8 cellular contexts compared by ENCODE assay signal in the genomic region with DNA sequence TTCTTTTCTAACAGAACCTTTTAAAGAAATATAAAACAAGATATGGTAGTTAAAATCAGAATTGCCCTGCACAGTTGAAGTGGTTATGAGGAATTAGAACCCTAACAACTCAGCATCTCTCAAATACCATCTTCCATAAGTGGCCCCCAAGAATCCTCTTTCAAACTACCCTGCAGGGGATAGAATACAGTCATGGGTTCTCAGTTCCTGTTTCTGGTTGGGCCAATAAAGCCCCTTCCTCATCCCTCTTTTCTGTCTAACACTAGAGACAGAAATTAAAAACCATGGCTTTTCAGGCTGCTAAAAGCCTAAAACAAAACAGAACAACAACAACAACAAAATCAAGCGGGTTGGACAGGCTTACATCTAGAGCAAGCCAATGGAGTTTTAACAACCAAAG. TPM values are rescaled to one million over a fixed set of nuclear protein-coding genes. Genes with fewer than 3 reads are reported as not detected.
DNase-seq lines count a peak whose midpoint lies in the region; ATAC-seq and TF ChIP-seq lines count a peak whose summit lies in the region.

No MANE protein-coding gene starts in this region.

- no peak for TF ChIP-seq RAD21 in neural cell (conservative IDR thresholded peaks at IDR 0.05)

- H3K27me3 ChIP-seq in GM23248 (replicated peaks; ENCODE audit: insufficient read depth) = no peaks in the 10 kb centered on the region
- no peaks in the 10 kb centered on the region for H3K27me3 ChIP-seq in PC-9 (ENCODE audit: insufficient read depth, low read depth)
- no peaks in the 10 kb centered on the region for H3K27me3 ChIP-seq in neural cell (ENCODE audit: insufficient read depth, low read depth, low read length)

- H3F3A ChIP-seq in GM23248 (ENCODE audit: insufficient read depth) (peaks cover 13% of the 10 kb centered on the region; the same call in 1 of the 2 replicates), PC-9 (ENCODE audit: insufficient read depth, low read depth) (peaks cover 5% of the 10 kb centered on the region; the same call in 1 of the 2 replicates), neural cell (ENCODE audit: insufficient read depth, low read length, poor library complexity, severe bottlenecking) (no peaks in the 10 kb centered on the region)

- no peaks in the 10 kb centered on the region for H3K9me2 ChIP-seq in GM23248 (ENCODE audit: insufficient read depth)
- H3K9me2 ChIP-seq in PC-9 (ENCODE audit: insufficient read depth) = no peaks in the 10 kb centered on the region
- H3K9me2 ChIP-seq in neural cell (ENCODE audit: insufficient read depth, low read length) = no peaks in the 10 kb centered on the region

- H3K36me3 Mint-ChIP-seq in activated CD4-positive, alpha-beta T cell treated with anti-CD3 and anti-CD28 coated beads for 36 hours (ENCODE audit: low read depth) = no peaks in the 10 kb centered on the region

- H3K27me3 Mint-ChIP-seq in activated CD4-positive, alpha-beta T cell treated with anti-CD3 and anti-CD28 coated beads for 36 hours = peaks cover 2% of the 10 kb centered on the region

- intact Hi-C loops in PC-9 (cut with micrococcal nuclease; ENCODE audit: unreplicated experiment) = loop anchor here (2.0 kb wide), 1 partner anchor 87 kb away; the partner anchor contains the start of gene SH3BGRL2
- intact Hi-C loops in activated CD4-positive, alpha-beta T cell treated with anti-CD3 and anti-CD28 coated beads for 36 hours (cut with DNase I, micrococcal nuclease) = no loop called here

- H3K36me3 ChIP-seq in GM23248 (ENCODE audit: low read depth) (no peaks in the 10 kb centered on the region), PC-9 (ENCODE audit: low read depth) (no peaks in the 10 kb centered on the region), neural cell (ENCODE audit: insufficient read depth, low read length) (no peaks in the 10 kb centered on the region)

- WGBS in GM23248 (ENCODE audit: low coverage in 1 of 2, low lambda C conversion rate in 2 of 2, missing lambda C conversion rate in 2 of 2), 2 experiments = 100% methylated on average over 1 of the region's 1 CpG

- CTCF ChIA-PET in PC-9 (lab: Charles Lee) = no interaction called here
- CTCF ChIA-PET in activated CD4-positive, alpha-beta T cell treated with anti-CD3 and anti-CD28 coated beads for 36 hours (lab: Charles Lee) = interaction anchor here (1.3 to 1.5 kb wide), 3 partner anchors 9 to 10 kb away, joined by 3 to 4 read pairs (median 4); no protein-coding TSS in a partner anchor

- H3K4me3 ChIP-seq in GM23248 (no peak overlapping the region), PC-9 (no peak overlapping the region), neural cell (ENCODE audit: low read length) (peak overlapping the region; percentile 54)

- H3K9me3 ChIP-seq in GM23248 (ENCODE audit: low read depth) (no peaks in the 10 kb centered on the region), PC-9 (ENCODE audit: insufficient read depth, low read depth) (no peaks in the 10 kb centered on the region), neural cell (ENCODE audit: low read length) (no peaks in the 10 kb centered on the region)

- in situ Hi-C loops in GM23248 (cut with MboI) = no loop called here

- TF ChIP-seq EP300 in neural cell (conservative IDR thresholded peaks at IDR 0.05; ENCODE audit: poor library complexity, severe bottlenecking) = no peak

- peak overlapping the region; percentile 75 for H3K4me2 ChIP-seq in GM23248 (ENCODE audit: unreplicated experiment)
- H3K4me2 ChIP-seq in PC-9 = no peak overlapping the region; the same call in 1 of the 2 replicates
- peak overlapping the region; percentile 65 for H3K4me2 ChIP-seq in neural cell (ENCODE audit: low read length)

- H3K4me1 ChIP-seq in GM23248 (ENCODE audit: insufficient read depth) = peaks cover 24% of the 10 kb centered on the region
- H3K4me1 ChIP-seq in PC-9 (replicated peaks; ENCODE audit: insufficient read depth) = peaks cover 19% of the 10 kb centered on the region

- peak overlapping the region; percentile 83 for H3K9ac ChIP-seq in GM23248
- no peak overlapping the region for H3K9ac ChIP-seq in neural cell (ENCODE audit: low read length)

- H3K79me2 ChIP-seq in GM23248 (ENCODE audit: insufficient read depth) = peaks cover 3% of the 10 kb centered on the region; the same call in 1 of the 2 replicates
- H3K79me2 ChIP-seq in PC-9 (ENCODE audit: low read depth) = no peaks in the 10 kb centered on the region
- H3K79me2 ChIP-seq in neural cell (replicated peaks; ENCODE audit: insufficient read depth, low read length) = peaks cover 20% of the 10 kb centered on the region

- no peaks in the 10 kb centered on the region for H3K9me3 Mint-ChIP-seq in activated CD4-positive, alpha-beta T cell treated with anti-CD3 and anti-CD28 coated beads for 36 hours (ENCODE audit: low read depth)

- H2AFZ ChIP-seq in GM23248 (no peak overlapping the region), PC-9 (no peak overlapping the region), neural cell (ENCODE audit: low read depth, low read length) (no peak overlapping the region)

- no TSS peak for BruUV-seq in PC-9 (replicated peaks; lab: Mats Ljungman, UMichigan)

- POLR2A ChIA-PET in PC-9 (lab: Charles Lee; ENCODE audit: unreplicated experiment) = interaction anchor here (0.7 kb wide), 1 partner anchor 80 kb away, joined by 9 read pairs; no protein-coding TSS in a partner anchor
- POLR2A ChIA-PET in activated CD4-positive, alpha-beta T cell treated with anti-CD3 and anti-CD28 coated beads for 36 hours (lab: Charles Lee) = no interaction called here

- H3K27ac ChIP-seq in GM23248 = peak overlapping the region; percentile 96
- H3K27ac ChIP-seq in PC-9 = 0 out of 2 replicates have a peak overlapping the region, but pooled peaks have one; percentile 64
- H3K27ac ChIP-seq in neural cell (ENCODE audit: low read length) = peak overlapping the region; percentile 69

- DNase-seq in GM23248 (no peak), PC-9 (no peak), NCI-H1694 (lab: John Stamatoyannopoulos, UW) (no peak)
- DNase-seq in activated CD4-positive, alpha-beta T cell treated with anti-CD3 and anti-CD28 coated beads for 36 hours = no peak

- H4K20me1 ChIP-seq in GM23248 (ENCODE audit: insufficient read depth) = no peaks in the 10 kb centered on the region
- H4K20me1 ChIP-seq in PC-9 (ENCODE audit: insufficient read depth) = no peaks in the 10 kb centered on the region
- no peaks in the 10 kb centered on the region for H4K20me1 ChIP-seq in neural cell (ENCODE audit: insufficient read depth)

- peaks cover 3% of the 10 kb centered on the region for H3K4me1 Mint-ChIP-seq in activated CD4-positive, alpha-beta T cell treated with anti-CD3 and anti-CD28 coated beads for 36 hours

- ATAC-seq in GM18498 (IDR thresholded peaks at IDR 0.05; ENCODE audit: unreplicated experiment) = peak; percentile 19
- ATAC-seq in activated CD4-positive, alpha-beta T cell treated with anti-CD3 and anti-CD28 coated beads for 36 hours = no peak
- no peak for ATAC-seq in HG03439 (IDR thresholded peaks at IDR 0.05; ENCODE audit: unreplicated experiment)
- no peak for ATAC-seq in HG03457 (IDR thresholded peaks at IDR 0.05; ENCODE audit: unreplicated experiment)

- no peak overlapping the region for H3K4me3 Mint-ChIP-seq in activated CD4-positive, alpha-beta T cell treated with anti-CD3 and anti-CD28 coated beads for 36 hours

- no peak for TF ChIP-seq CTCF in PC-9 (conservative IDR thresholded peaks at IDR 0.05)
- no peak for TF ChIP-seq CTCF in neural cell (IDR thresholded peaks at IDR 0.05; ENCODE audit: poor library complexity, severe bottlenecking)

- H3K27ac Mint-ChIP-seq in activated CD4-positive, alpha-beta T cell treated with anti-CD3 and anti-CD28 coated beads for 36 hours = no peak overlapping the region

TF ChIP-seq in neural cell, 6 proteins besides CTCF, POLR2A, EP300 and RAD21:
- no peak for TF ChIP-seq TAF1 (IDR thresholded peaks at IDR 0.05; ENCODE audit: low read depth)
- TF ChIP-seq SMC3 (conservative IDR thresholded peaks at IDR 0.05; ENCODE audit: poor library complexity) = no peak
- no peak for TF ChIP-seq POLR2AphosphoS5 (IDR thresholded peaks at IDR 0.05)
- no peak for TF ChIP-seq EZH2 (IDR thresholded peaks at IDR 0.05; ENCODE audit: borderline replicate concordance, insufficient read depth, low read length, poor library complexity, severe bottlenecking)
- no peak for TF ChIP-seq REST (IDR thresholded peaks at IDR 0.05; ENCODE audit: borderline replicate concordance)
- no peak for TF ChIP-seq MXI1 (conservative IDR thresholded peaks at IDR 0.05; ENCODE audit: poor library complexity, severe bottlenecking)

RNA-seq across cellular contexts. Expression of gene LCA5, which starts 6.7 kb away (rescaled TPM):
- total RNA-seq in GM23248 (2014; rRNA removed; shearing (Covaris generic)) = 2.7 and 4.2 TPM in 2 replicates
- polyA plus RNA-seq in GM23248 (2016; fragmentation: Nextera tagmentation; extraction: Ambion mirVana) (3.6 and 4.0 TPM in 2 replicates), neural cell (11.5 and 13.2 TPM in 2 replicates)
- 4.8 and 5.4 TPM in 2 replicates for total RNA-seq in PC-9 (2021)
- 30.4 and 35.1 TPM in 2 replicates for polyA minus RNA-seq in neural cell
- under 1 TPM; 0.25 to 0.32 TPM for total RNA-seq in activated CD4-positive, alpha-beta T cell treated with anti-CD3 and anti-CD28 coated beads for 36 hours
